In genomic region chr3:57544181-57545125, GRCh38 we compare ENCODE assay signal across 9 cellular contexts. TPM values are rescaled to one million over a fixed set of nuclear protein-coding genes. Genes with fewer than 3 reads are reported as not detected.
DNase-seq lines count a peak whose midpoint lies in the region; ATAC-seq and TF ChIP-seq lines count a peak whose summit lies in the region.
"Had no signal": no experiment of that assay in that cellular context is flagged by ENCODE, and none has a peak within 500 bp of the region (broad histone marks: within the 10 kb centered on the region; RNA-seq: fewer than 3 reads in every experiment).

Gene DNAH12, minus strand, starts transcription at chr3:57544344. Its CDS starts 1,474 bp downstream, at chr3:57542870.

- BruUV-seq in OCI-LY7 (replicated peaks; lab: Mats Ljungman, UMichigan): no TSS peak

- H3K27me3 ChIP-seq in BE2C (no peaks in the 10 kb centered on the region), esophagus squamous epithelium (peaks cover 0 to 7% (median 0%) of the 10 kb centered on the region in 4 donors), ovary (no peaks in the 10 kb centered on the region)
- no peaks in the 10 kb centered on the region for H3K27me3 ChIP-seq in CD4-positive, alpha-beta memory T cell (ENCODE audit: insufficient read depth, low read length)

- H3K9me3 ChIP-seq in BE2C (no peaks in the 10 kb centered on the region), OCI-LY7 (ENCODE audit: low read length) (no peaks in the 10 kb centered on the region), esophagus squamous epithelium (no peaks in the 10 kb centered on the region), ovary (no peaks in the 10 kb centered on the region)
- no peaks in the 10 kb centered on the region for H3K9me3 ChIP-seq in CD4-positive, alpha-beta memory T cell (ENCODE audit: control insufficient read depth in 1 of 2, low read length in 2 of 2)

- no peak for ATAC-seq in GM19452 (IDR thresholded peaks at IDR 0.05; ENCODE audit: unreplicated experiment)
- ATAC-seq in HG03175 (IDR thresholded peaks at IDR 0.05; ENCODE audit: unreplicated experiment): no peak

- TF ChIP-seq CTCF in BE2C (IDR thresholded peaks at IDR 0.05; ENCODE audit: low read depth, low read length) (no peak), HFF-Myc (IDR thresholded peaks at IDR 0.05; ENCODE audit: low read depth, low read length, missing control alignments) (no peak), OCI-LY7 (conservative IDR thresholded peaks at IDR 0.05; ENCODE audit: low read length) (no peak), esophagus squamous epithelium (IDR thresholded peaks at IDR 0.05) (no peak), ovary (IDR thresholded peaks at IDR 0.05) (no peak)

- H3K27me3 Mint-ChIP-seq in CD4-positive, alpha-beta memory T cell: peaks cover 0 to 4% of the 10 kb centered on the region in 2 donors
- H3K27me3 Mint-ChIP-seq: stimulated activated naive CD8-positive, alpha-beta T cell treated with anti-CD3 and anti-CD28 coated beads, Interleukin-15, Interleukin-2, amounts not matched to agents 100 ng/mL and 50 ng/mL, for 24 hours had no signal

- H2AFZ ChIP-seq in OCI-LY7 (ENCODE audit: low read length): peak within 1 kb of the TSS; percentile 30; the same call in 1 of the 2 replicates

- peak within 1 kb of the TSS; percentile 30; the same call in 1 of the 2 replicates for H3K4me3 ChIP-seq in BE2C (ENCODE audit: low read depth, low read length)
- peak within 1 kb of the TSS; percentile 16; the same call in 1 of the 2 replicates for H3K4me3 ChIP-seq in HFF-Myc (replicated peaks; ENCODE audit: low read depth, low read length)
- H3K4me3 ChIP-seq in OCI-LY7 (ENCODE audit: low read depth, low read length, poor library complexity, severe bottlenecking): no peak within 1 kb of the TSS
- H3K4me3 ChIP-seq in esophagus squamous epithelium: peak within 1 kb of the TSS; percentile 10 to 49 (median 28)
- H3K4me3 ChIP-seq in ovary: no peak within 1 kb of the TSS
- no peak within 1 kb of the TSS for H3K4me3 ChIP-seq in CD4-positive, alpha-beta memory T cell (ENCODE audit: low read length in 2 of 2)

- DNase-seq in BE2C (peak; percentile 49), HFF-Myc (ENCODE audit: extremely low read depth, low read depth) (no peak), OCI-LY7 (ENCODE audit: low spot score) (peak; percentile 38), esophagus squamous epithelium (lab: John Stamatoyannopoulos, UW) (no peak), ovary (peak; percentile 42 to 68 (median 63))
- no peak for DNase-seq in CD4-positive, alpha-beta memory T cell

- H3K27ac ChIP-seq in OCI-LY7 (ENCODE audit: low read depth, low read length, poor library complexity, severe bottlenecking): no peak within 1 kb of the TSS
- H3K27ac ChIP-seq in esophagus squamous epithelium: no peak within 1 kb of the TSS
- H3K27ac ChIP-seq in ovary: no peak within 1 kb of the TSS
- H3K27ac ChIP-seq in CD4-positive, alpha-beta memory T cell (ENCODE audit: low read depth, low read length): no peak within 1 kb of the TSS

- no peaks in the 10 kb centered on the region for H3K4me1 ChIP-seq in BE2C
- H3K4me1 ChIP-seq in OCI-LY7 (ENCODE audit: insufficient read depth, low read length, poor library complexity, severe bottlenecking): peaks cover 15% of the 10 kb centered on the region
- peaks cover 0 to 15% (median 5%) of the 10 kb centered on the region in 3 donors for H3K4me1 ChIP-seq in esophagus squamous epithelium
- H3K4me1 ChIP-seq in ovary (ENCODE audit: insufficient read depth): peaks cover 3% of the 10 kb centered on the region
- no peaks in the 10 kb centered on the region for H3K4me1 ChIP-seq in CD4-positive, alpha-beta memory T cell (ENCODE audit: insufficient read depth, low read length)

- peak within 1 kb of the TSS in 2 of 8 donors; percentile 26 to 34 for H3K4me3 Mint-ChIP-seq in CD4-positive, alpha-beta memory T cell
- H3K4me3 Mint-ChIP-seq: stimulated activated naive CD8-positive, alpha-beta T cell treated with anti-CD3 and anti-CD28 coated beads, Interleukin-15, Interleukin-2, amounts not matched to agents 100 ng/mL and 50 ng/mL, for 24 hours had no signal

- H3K27ac Mint-ChIP-seq in CD4-positive, alpha-beta memory T cell: no peak within 1 kb of the TSS
- H3K27ac Mint-ChIP-seq: stimulated activated naive CD8-positive, alpha-beta T cell treated with anti-CD3 and anti-CD28 coated beads, Interleukin-15, Interleukin-2, amounts not matched to agents 100 ng/mL and 50 ng/mL, for 24 hours had no signal

- H3K9me3 Mint-ChIP-seq in CD4-positive, alpha-beta memory T cell: no peaks in the 10 kb centered on the region
- H3K9me3 Mint-ChIP-seq: stimulated activated naive CD8-positive, alpha-beta T cell treated with anti-CD3 and anti-CD28 coated beads, Interleukin-15, Interleukin-2, amounts not matched to agents 100 ng/mL and 50 ng/mL, for 24 hours had no signal

- H3K79me2 ChIP-seq in OCI-LY7 (ENCODE audit: insufficient read depth, low read depth, low read length): no peaks in the 10 kb centered on the region

- peaks cover 0 to 3% of the 10 kb centered on the region in 2 donors for H3K36me3 Mint-ChIP-seq in CD4-positive, alpha-beta memory T cell

- peaks cover 0 to 4% (median 0%) of the 10 kb centered on the region in 4 donors for H3K4me1 Mint-ChIP-seq in CD4-positive, alpha-beta memory T cell

- H4K20me1 ChIP-seq in OCI-LY7 (ENCODE audit: insufficient read depth, low read length): no peaks in the 10 kb centered on the region

- H3K4me2 ChIP-seq in OCI-LY7 (ENCODE audit: low read length): peak within 1 kb of the TSS; percentile 36

- WGBS in esophagus squamous epithelium, 2 donors: 5 to 10% methylated on average over 20 of the region's 20 CpGs
- 5 to 7% (median 5%) methylated on average over 20 of the region's 20 CpGs for WGBS in ovary, 3 donors

- POLR2A ChIA-PET in OCI-LY7 (lab: Charles Lee): interaction anchor here (0.5 kb wide), 1 partner anchor 869 kb away, joined by 3 read pairs; no protein-coding TSS in a partner anchor
- POLR2A ChIA-PET in CD4-positive, alpha-beta memory T cell (lab: Charles Lee; ENCODE audit: partially characterized antibody): no interaction called here

- H3K36me3 ChIP-seq in BE2C: no peaks in the 10 kb centered on the region
- no peaks in the 10 kb centered on the region for H3K36me3 ChIP-seq in OCI-LY7 (ENCODE audit: insufficient read depth, low read length)
- H3K36me3 ChIP-seq in esophagus squamous epithelium: no peaks in the 10 kb centered on the region
- no peaks in the 10 kb centered on the region for H3K36me3 ChIP-seq in ovary
- no peaks in the 10 kb centered on the region for H3K36me3 ChIP-seq in CD4-positive, alpha-beta memory T cell (ENCODE audit: insufficient read depth, low read length)

- intact Hi-C loops in OCI-LY7 (cut with micrococcal nuclease; ENCODE audit: unreplicated experiment) (no loop called here), esophagus squamous epithelium (cut with DNase I) (no loop called here), ovary (cut with DNase I) (no loop called here)
- intact Hi-C loops in CD4-positive, alpha-beta memory T cell (cut with micrococcal nuclease): no loop called here

- no peak for TF ChIP-seq EP300 in ovary (IDR thresholded peaks at IDR 0.05)

- TF ChIP-seq POLR2A in esophagus squamous epithelium (IDR thresholded peaks at IDR 0.05) (no peak), ovary (IDR thresholded peaks at IDR 0.05) (no peak)

- CTCF ChIA-PET in OCI-LY7 (lab: Charles Lee; ENCODE audit: unreplicated experiment): no interaction called here
- CTCF ChIA-PET in CD4-positive, alpha-beta memory T cell (lab: Charles Lee; ENCODE audit: partially characterized antibody): no interaction called here

- no peaks in the 10 kb centered on the region for H3K9me2 ChIP-seq in OCI-LY7 (ENCODE audit: insufficient read depth, low read length)

RNA-seq across cellular contexts. Expression of gene DNAH12, which starts in this region (rescaled TPM):
- not detected for polyA plus RNA-seq in BE2C (2012; ENCODE audit: insufficient read depth, insufficient read length, low read depth)
- not detected in 2 replicates for total RNA-seq in OCI-LY7 (2014; rRNA removed; shearing (Covaris generic))
- 0.21 TPM in 1 of 2 replicates, not detected in the other for total RNA-seq in OCI-LY7 (2022)
- under 1 TPM in 2 of 4 donors, not detected in 2; under 0.01 to 0.03 TPM for total RNA-seq in esophagus squamous epithelium
- 10 to 100 TPM in 1 of 7 donors, 1 to 10 TPM in 2, under 1 TPM in 4; 0.20 to 20.1 (median 0.95) TPM for total RNA-seq in ovary
- under 1 TPM; 0.28 to 0.29 TPM for polyA plus RNA-seq in ovary
- total RNA-seq in CD4-positive, alpha-beta memory T cell: under 1 TPM; 0.09 to 0.11 TPM
- not detected for polyA plus RNA-seq in CD4-positive, alpha-beta memory T cell

Comparison
In these comparisons a context has a peak if more than half of its experiments do, and no peak if none do; other contexts are left out.
1. Peak in DNase-seq and H3K4me2 ChIP-seq in OCI-LY7; RNA of the gene not detected or under 1 TPM.
2. DNase-seq: peak in BE2C (single experiment) and ovary (5 of 5); none in HFF-Myc (single experiment), esophagus squamous epithelium (single experiment) and CD4-positive, alpha-beta memory T cell (0 of 5).
3. H3K4me3 ChIP-seq: peak in BE2C (single experiment), HFF-Myc (single experiment) and esophagus squamous epithelium (4 of 4); none in OCI-LY7 (single experiment), ovary (single experiment) and CD4-positive, alpha-beta memory T cell (0 of 2).